1 cellular context compared by ENCODE assay signal in the genomic region with DNA sequence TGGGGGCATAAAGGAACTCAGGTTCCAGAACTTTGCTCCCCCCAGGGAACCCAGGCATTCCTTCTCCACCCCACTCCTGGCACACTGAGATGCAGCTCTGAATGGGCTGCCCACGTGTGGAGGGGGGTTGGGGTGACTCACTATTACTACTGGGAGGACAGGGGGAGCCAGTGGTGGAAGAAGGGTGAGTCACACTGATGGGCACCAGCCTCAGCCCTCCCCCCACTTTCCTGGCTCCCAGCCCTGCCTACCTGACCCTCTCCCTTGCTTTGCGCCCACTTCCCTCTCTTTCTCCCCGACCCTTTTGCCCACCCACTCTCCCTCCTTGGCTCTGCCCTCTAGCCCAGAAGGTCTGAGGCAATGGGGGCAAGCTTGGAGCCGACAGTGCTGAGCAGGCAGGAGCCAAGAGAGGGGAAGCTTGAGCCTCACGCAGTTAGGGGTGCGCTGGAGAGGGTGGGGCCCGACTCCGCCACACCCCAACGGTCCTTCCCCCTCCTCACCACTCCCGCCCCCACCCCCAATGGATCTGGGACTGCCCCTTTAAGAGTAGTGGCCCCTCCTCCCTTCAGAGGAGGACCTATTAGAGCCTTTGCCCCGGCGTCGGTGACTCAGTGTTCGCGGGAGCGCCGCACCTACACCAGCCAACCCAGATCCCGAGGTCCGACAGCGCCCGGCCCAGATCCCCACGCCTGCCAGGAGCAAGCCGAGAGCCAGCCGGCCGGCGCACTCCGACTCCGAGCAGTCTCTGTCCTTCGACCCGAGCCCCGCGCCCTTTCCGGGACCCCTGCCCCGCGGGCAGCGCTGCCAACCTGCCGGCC.
TF ChIP-seq lines count a peak whose summit lies in the region.

A gene (plus strand): TSS at position 611 of the 818 bp plus-strand sequence. CDS start 208 bp downstream, outside the sequence.

TF ChIP-seq in HepG2, 621 proteins besides CTCF, POLR2A, EP300 and RAD21 (continued from another document):
- TF ChIP-seq, protein P1, sequence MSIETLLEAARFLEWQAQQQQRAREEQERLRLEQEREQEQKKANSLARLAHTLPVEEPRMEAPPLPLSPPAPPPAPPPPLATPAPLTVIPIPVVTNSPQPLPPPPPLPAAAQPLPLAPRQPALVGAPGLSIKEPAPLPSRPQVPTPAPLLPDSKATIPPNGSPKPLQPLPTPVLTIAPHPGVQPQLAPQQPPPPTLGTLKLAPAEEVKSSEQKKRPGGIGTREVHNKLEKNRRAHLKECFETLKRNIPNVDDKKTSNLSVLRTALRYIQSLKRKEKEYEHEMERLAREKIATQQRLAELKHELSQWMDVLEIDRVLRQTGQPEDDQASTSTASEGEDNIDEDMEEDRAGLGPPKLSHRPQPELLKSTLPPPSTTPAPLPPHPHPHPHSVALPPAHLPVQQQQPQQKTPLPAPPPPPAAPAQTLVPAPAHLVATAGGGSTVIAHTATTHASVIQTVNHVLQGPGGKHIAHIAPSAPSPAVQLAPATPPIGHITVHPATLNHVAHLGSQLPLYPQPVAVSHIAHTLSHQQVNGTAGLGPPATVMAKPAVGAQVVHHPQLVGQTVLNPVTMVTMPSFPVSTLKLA (IDR thresholded peaks at IDR 0.05): peak; percentile 18; the same call in 1 of the 2 replicates
- TF ChIP-seq RFXAP (CRISPR knock-in tag; IDR thresholded peaks at IDR 0.05; ENCODE audit: borderline replicate concordance): no peak
- TF ChIP-seq ZFP1 (CRISPR knock-in tag; IDR thresholded peaks at IDR 0.05): no peak
- TF ChIP-seq ZNF569 (CRISPR knock-in tag; IDR thresholded peaks at IDR 0.05; ENCODE audit: borderline replicate concordance): no peak
- TF ChIP-seq RAD51 (IDR thresholded peaks at IDR 0.05; ENCODE audit: borderline replicate concordance): no peak
- no peak for TF ChIP-seq HDAC6 (IDR thresholded peaks at IDR 0.05; ENCODE audit: low read depth, low read length)
